ENCODE assay signal across 19 cellular contexts in the genomic region with DNA sequence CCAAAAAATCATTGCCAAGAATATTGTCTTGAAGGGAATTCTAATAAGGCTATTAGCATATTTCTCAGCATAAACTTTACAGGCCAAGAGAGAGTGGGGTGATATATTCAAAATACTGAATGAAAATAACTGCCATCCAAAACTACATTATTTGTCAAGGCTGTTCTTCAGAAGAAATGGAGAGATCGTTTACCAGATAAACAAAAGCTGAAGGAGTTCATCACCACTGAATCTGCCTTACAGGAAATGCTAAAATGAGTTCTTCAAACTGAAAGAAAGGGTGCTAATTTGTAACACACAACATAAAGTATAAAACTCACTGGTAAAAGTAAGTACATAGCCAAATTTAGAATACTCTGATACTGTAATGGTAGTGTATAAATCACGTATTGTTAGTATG.
DNase-seq lines count a peak whose midpoint lies in the region; ATAC-seq, FAIRE-seq and TF ChIP-seq lines count a peak whose summit lies in the region.
"Had no signal": no experiment of that assay in that cellular context is flagged by ENCODE, and none has a peak within 500 bp of the region (broad histone marks: within the 10 kb centered on the region; RNA-seq: fewer than 3 reads in every experiment).

No MANE protein-coding gene starts in this region.

- no peaks in the 10 kb centered on the region for H3K36me3 Mint-ChIP-seq in endodermal cell (ENCODE audit: low read depth)
- H3K36me3 Mint-ChIP-seq: CD4-positive, CD25-positive, alpha-beta regulatory T cell; CD8-positive, alpha-beta T cell had no signal

- no peak overlapping the region for H3K9ac ChIP-seq in endodermal cell (ENCODE audit: extremely low read depth, low read length, poor library complexity, severe bottlenecking)
- H3K9ac ChIP-seq: BLaER1 had no signal

- no peaks in the 10 kb centered on the region for H3K27me3 Mint-ChIP-seq in endodermal cell (ENCODE audit: insufficient read depth)
- H3K27me3 Mint-ChIP-seq: B cell; CD4-positive, CD25-positive, alpha-beta regulatory T cell had no signal

- in situ Hi-C loops in GM13977 (cut with MboI; ENCODE audit: low pct_unique_long_range_greater_than_20kb, low sequenced_read_pairs, unreplicated experiment), result no loop called here

- no peak overlapping the region for H3K4me3 ChIP-seq in endodermal cell (ENCODE audit: low read length)
- H3K4me3 ChIP-seq: BLaER1 had no signal

- H3K27ac ChIP-seq in KOPT-K1 (ENCODE audit: low read depth, low read length, poor library complexity, severe bottlenecking), result peak overlapping the region; percentile 50
- no peak overlapping the region for H3K27ac ChIP-seq in endodermal cell (ENCODE audit: low read depth, low read length)
- H3K27ac ChIP-seq: BLaER1, C4-2B had no signal

- TF ChIP-seq CTCF in endodermal cell (conservative IDR thresholded peaks at IDR 0.05) (no peak), GM13977 (IDR thresholded peaks at IDR 0.05; ENCODE audit: extremely low read depth, insufficient read depth, missing control alignments) (no peak)

- H3K36me3 ChIP-seq in KOPT-K1 (ENCODE audit: insufficient read depth, low read length) (no peaks in the 10 kb centered on the region), endodermal cell (ENCODE audit: control insufficient read depth, insufficient read depth, low read length) (no peaks in the 10 kb centered on the region)
- H3K36me3 ChIP-seq: BLaER1 had no signal

- H3K4me1 ChIP-seq in endodermal cell (ENCODE audit: control insufficient read depth, insufficient read depth, low read length), result no peaks in the 10 kb centered on the region
- H3K4me1 ChIP-seq: BLaER1, Caco-2 had no signal

- 92% methylated on average over 2 of the region's 2 CpGs; no CpG with 5 or more reads in 1 of the 2 experiments for WGBS in endodermal cell (ENCODE audit: insufficient coverage in 1 of 2, insufficient read length in 1 of 2), 2 experiments

- H3K4me1 Mint-ChIP-seq in endodermal cell, result peaks cover 9% of the 10 kb centered on the region
- H3K4me1 Mint-ChIP-seq: B cell; CD4-positive, CD25-positive, alpha-beta regulatory T cell had no signal

- peak; percentile 5 for DNase-seq in globus pallidus (ENCODE audit: low spot score)
- no peak for DNase-seq in endodermal cell
- DNase-seq in GM13977 (ENCODE audit: low spot score), result no peak
- DNase-seq: Caco-2; CD4-positive, CD25-positive, alpha-beta regulatory T cell; CD8-positive, alpha-beta T cell; DMS153; EL; GF-D8; H7; HCEC 1CT had no signal

- no peak overlapping the region for H3K27ac Mint-ChIP-seq in endodermal cell
- H3K27ac Mint-ChIP-seq: B cell; CD4-positive, CD25-positive, alpha-beta regulatory T cell; CD8-positive, alpha-beta T cell had no signal

- no peak for ATAC-seq in HG03342 (IDR thresholded peaks at IDR 0.05; ENCODE audit: unreplicated experiment)
- ATAC-seq: CD8-positive, alpha-beta T cell had no signal

- FAIRE-seq in G401.6 (lab: Jason Lieb, UNC), result peak; percentile 51
- FAIRE-seq: GM12891, H1 had no signal

- H3K9me3 Mint-ChIP-seq in endodermal cell, result no peaks in the 10 kb centered on the region

- H3K9me3 ChIP-seq in KOPT-K1 (ENCODE audit: insufficient read depth, low read length, poor library complexity, severe bottlenecking) (peaks cover 10% of the 10 kb centered on the region), endodermal cell (ENCODE audit: control insufficient read depth, low read length) (no peaks in the 10 kb centered on the region)
- H3K9me3 ChIP-seq: BLaER1, Caco-2 had no signal

- H3K27me3 ChIP-seq in endodermal cell (ENCODE audit: control insufficient read depth, insufficient read depth, low read length, poor library complexity, severe bottlenecking), result no peaks in the 10 kb centered on the region
- H3K27me3 ChIP-seq: BLaER1 had no signal

- no peak overlapping the region for H3K4me3 Mint-ChIP-seq in endodermal cell
- H3K4me3 Mint-ChIP-seq: B cell; CD4-positive, CD25-positive, alpha-beta regulatory T cell; CD8-positive, alpha-beta T cell had no signal
